Comparison of ENCODE assay signal across 24 cellular contexts in the genomic region with DNA sequence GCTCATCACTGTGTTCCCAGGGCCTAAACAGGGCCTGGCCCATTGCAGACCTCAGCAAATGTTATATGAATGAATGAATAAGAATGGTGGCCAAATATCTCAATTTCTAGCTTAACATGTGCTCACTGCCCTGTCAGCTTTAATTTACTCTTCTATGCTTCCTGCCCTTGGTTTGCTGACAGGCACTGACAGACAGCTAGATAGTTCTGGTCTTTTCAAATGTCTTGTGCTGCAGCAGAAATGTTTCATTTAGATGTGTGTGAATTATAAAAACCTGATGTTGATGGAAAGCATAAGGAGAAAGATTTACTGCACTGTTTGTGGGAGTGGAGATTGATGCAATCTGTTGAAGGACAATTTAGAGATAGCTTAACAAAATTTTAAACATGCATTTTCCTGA. TPM values are rescaled to one million over a fixed set of nuclear protein-coding genes. Genes with fewer than 3 reads are reported as not detected.
"Had no signal": no experiment of that assay in that cellular context is flagged by ENCODE, and none has a peak within 500 bp of the region (broad histone marks: within the 10 kb centered on the region; RNA-seq: fewer than 3 reads in every experiment).

No MANE protein-coding gene starts in this region.

- H3K9me3 ChIP-seq: heart right ventricle, left lung, neutrophil, pancreas, right lobe of liver had no signal

- H3K27ac ChIP-seq: heart right ventricle, left lung, neutrophil, pancreas, right lobe of liver had no signal

- ATAC-seq: effector memory CD8-positive, alpha-beta T cell; esophagus mucosa; heart right ventricle; left cardiac atrium; left lung; natural killer cell; pancreas; right lobe of liver; stimulated activated naive B cell treated with anti-CD40 and anti-IgM and Interleukin-4, amounts not matched to agents 10 μg/mL and 1 μg/mL and 100 μg/mL, for 72 hours had no signal

- H3K4me3 ChIP-seq: heart right ventricle, left lung, pancreas, right lobe of liver had no signal

- H3K36me3 ChIP-seq: heart right ventricle, left lung, neutrophil, pancreas, right lobe of liver had no signal

- H3K27me3 ChIP-seq: heart right ventricle, neutrophil, pancreas, right lobe of liver had no signal

- DNase-seq: cerebellar nuclear complex; cortex of kidney; effector memory CD8-positive, alpha-beta T cell; foreskin melanocyte; glutamatergic neuron; heart right ventricle; hippocampal formation; left cardiac atrium; left lung; natural killer cell; pancreas; retina; right lobe of liver; small intestine; stimulated activated CD4-positive, alpha-beta T cell treated with anti-CD3 and anti-CD28 coated beads, Interleukin-15, amount 100 ng/mL, for 24 hours; stimulated activated CD4-positive, alpha-beta T cell treated with anti-CD3 and anti-CD28 coated beads, Interleukin-2, amount 100 ng/mL, for 48 hours; stimulated activated naive B cell treated with anti-CD40 and anti-IgM and Interleukin-4, amounts not matched to agents 10 μg/mL and 1 μg/mL and 100 μg/mL, for 72 hours; trophoblast cell had no signal

RNA-seq across cellular contexts. Expression of a gene that starts 48.9 kb away (rescaled TPM):
- total RNA-seq: lung microvascular endothelial cell, mesenteric fat pad, posterior vena cava, pulmonary artery endothelial cell had no signal
